Comparison of ENCODE assay signal across 1 cellular context in the genomic region with DNA sequence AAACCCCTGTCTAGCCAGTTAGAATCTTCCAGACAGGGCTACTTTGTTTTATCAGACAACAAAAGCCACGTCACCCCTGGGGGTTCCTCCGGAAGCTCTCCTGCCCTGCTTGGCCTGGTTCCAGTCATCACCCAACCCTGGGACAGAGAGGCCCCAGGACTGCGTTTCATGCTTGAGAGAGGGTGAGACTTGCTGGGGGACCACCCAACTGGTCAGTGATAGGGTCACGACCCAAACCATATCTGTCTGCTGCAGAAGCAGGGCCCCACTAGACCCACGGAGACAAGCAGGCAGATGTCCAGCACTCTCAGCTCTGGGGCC.
TF ChIP-seq lines count a peak whose summit lies in the region.

No MANE protein-coding gene starts in this region.

TF ChIP-seq in IMR-90, 13 proteins besides CTCF, POLR2A, EP300 and RAD21:
- TF ChIP-seq SMC3 (IDR thresholded peaks at IDR 0.05; ENCODE audit: low read depth, low read length): 0 out of 2 replicates have a peak, but pooled peaks have one; percentile 4
- TF ChIP-seq, protein P1, sequence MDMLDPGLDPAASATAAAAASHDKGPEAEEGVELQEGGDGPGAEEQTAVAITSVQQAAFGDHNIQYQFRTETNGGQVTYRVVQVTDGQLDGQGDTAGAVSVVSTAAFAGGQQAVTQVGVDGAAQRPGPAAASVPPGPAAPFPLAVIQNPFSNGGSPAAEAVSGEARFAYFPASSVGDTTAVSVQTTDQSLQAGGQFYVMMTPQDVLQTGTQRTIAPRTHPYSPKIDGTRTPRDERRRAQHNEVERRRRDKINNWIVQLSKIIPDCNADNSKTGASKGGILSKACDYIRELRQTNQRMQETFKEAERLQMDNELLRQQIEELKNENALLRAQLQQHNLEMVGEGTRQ (IDR thresholded peaks at IDR 0.05; ENCODE audit: low read depth, low read length): no peak
TF ChIP-seq in IMR-90: peak in this region for 1.
